10 cellular contexts compared by ENCODE assay signal in the genomic region with DNA sequence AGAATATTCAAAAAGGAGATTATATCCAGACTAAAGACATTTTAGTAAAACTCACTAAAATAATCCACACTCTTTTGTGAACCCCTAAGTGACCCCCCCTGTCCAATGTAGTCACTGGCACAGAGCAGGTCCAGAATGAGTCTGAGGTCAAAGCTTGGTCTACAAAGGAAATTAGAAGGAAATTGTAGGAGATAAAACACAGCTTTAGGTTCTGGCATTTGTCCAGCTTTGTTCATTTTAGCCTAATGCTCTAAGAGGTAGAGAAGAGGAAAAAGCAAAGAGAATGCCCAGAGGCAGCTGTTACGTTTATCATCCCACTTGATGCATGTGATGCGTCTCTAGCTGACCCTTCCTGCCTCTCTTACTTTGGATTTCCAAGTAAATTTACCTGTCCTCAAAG.
A peak's percentile ranks its signal among the peaks of the same experiment; 100 is the strongest.
DNase-seq lines count a peak whose midpoint lies in the region; ATAC-seq, FAIRE-seq and TF ChIP-seq lines count a peak whose summit lies in the region.
"Had no signal": no experiment of that assay in that cellular context is flagged by ENCODE, and none has a peak within 500 bp of the region (broad histone marks: within the 10 kb centered on the region; RNA-seq: fewer than 3 reads in every experiment).

No MANE protein-coding gene starts in this region.

- DNase-seq in ELR (ENCODE audit: low read depth), result peak; percentile 34
- peak; percentile 61 for DNase-seq in NCI-H2196 treated with DMSO at 0.1 percent for 48 hours (lab: John Stamatoyannopoulos, UW; ENCODE audit: unreplicated experiment)
- DNase-seq in chondrocyte (ENCODE audit: low spot score), result no peak
- DNase-seq in activated T-helper 2 cell treated with anti-CD3 and anti-CD28 coated beads, Interferon-gamma antibody, Interleukin-2, Interleukin-4, amounts not matched to agents 10 μg/mL and 5 μg/mL and 100 μg/mL, durations not matched to agents 14 hours and 24 hours and 36 hours (ENCODE audit: low spot score), result no peak
- DNase-seq in HTR-8/SVneo (ENCODE audit: insufficient read length, low spot score), result no peak
- no peak for DNase-seq in AG08395 (ENCODE audit: low spot score)
- DNase-seq: activated CD4-positive, alpha-beta T cell treated with anti-CD3 and anti-CD28 coated beads, Interleukin-2, amount 50 U/mL, for 48 hours had no signal

- intact Hi-C loops in activated T-helper 2 cell treated with anti-CD3 and anti-CD28 coated beads, Interferon-gamma antibody, Interleukin-2, Interleukin-4, amounts not matched to agents 10 μg/mL and 5 μg/mL and 100 μg/mL, durations not matched to agents 14 hours and 24 hours and 36 hours (cut with micrococcal nuclease), result loop anchor here (1.0 kb wide), 1 partner anchor 38 kb away; no protein-coding TSS in a partner anchor

- H3K4me3 Mint-ChIP-seq in chondrocyte (ENCODE audit: unreplicated experiment), result no peak overlapping the region
- no peak overlapping the region for H3K4me3 Mint-ChIP-seq in activated T-helper 2 cell treated with anti-CD3 and anti-CD28 coated beads, Interferon-gamma antibody, Interleukin-2, Interleukin-4, amounts not matched to agents 10 μg/mL and 5 μg/mL and 100 μg/mL, durations not matched to agents 14 hours and 24 hours and 36 hours (ENCODE audit: low read depth)
- H3K4me3 Mint-ChIP-seq in stimulated activated memory B cell treated with anti-CD40 and anti-IgM and Interleukin-4, amounts not matched to agents 10 μg/mL and 1 μg/mL and 100 μg/mL, for 72 hours, result no peak overlapping the region

- no peaks in the 10 kb centered on the region for H3K36me3 ChIP-seq in rectal smooth muscle tissue (ENCODE audit: control insufficient read depth, insufficient read depth, low read length)

- TF ChIP-seq CTCF in chondrocyte (IDR thresholded peaks at IDR 0.05), result no peak

- peak overlapping the region; percentile 96 for H3K27ac Mint-ChIP-seq in chondrocyte (ENCODE audit: unreplicated experiment)
- no peak overlapping the region for H3K27ac Mint-ChIP-seq in activated T-helper 2 cell treated with anti-CD3 and anti-CD28 coated beads, Interferon-gamma antibody, Interleukin-2, Interleukin-4, amounts not matched to agents 10 μg/mL and 5 μg/mL and 100 μg/mL, durations not matched to agents 14 hours and 24 hours and 36 hours
- H3K27ac Mint-ChIP-seq in stimulated activated memory B cell treated with anti-CD40 and anti-IgM and Interleukin-4, amounts not matched to agents 10 μg/mL and 1 μg/mL and 100 μg/mL, for 72 hours, result no peak overlapping the region

- no peak for FAIRE-seq in HTR-8/SVneo (lab: Jason Lieb, UNC)

- H3K9me3 Mint-ChIP-seq in chondrocyte (ENCODE audit: low read depth), result no peaks in the 10 kb centered on the region
- H3K9me3 Mint-ChIP-seq in activated T-helper 2 cell treated with anti-CD3 and anti-CD28 coated beads, Interferon-gamma antibody, Interleukin-2, Interleukin-4, amounts not matched to agents 10 μg/mL and 5 μg/mL and 100 μg/mL, durations not matched to agents 14 hours and 24 hours and 36 hours, result no peaks in the 10 kb centered on the region
- no peaks in the 10 kb centered on the region for H3K9me3 Mint-ChIP-seq in stimulated activated memory B cell treated with anti-CD40 and anti-IgM and Interleukin-4, amounts not matched to agents 10 μg/mL and 1 μg/mL and 100 μg/mL, for 72 hours

- no peaks in the 10 kb centered on the region for H3K27me3 ChIP-seq in rectal smooth muscle tissue (ENCODE audit: control insufficient read depth, insufficient read depth, low read length)

- no peaks in the 10 kb centered on the region for H3K27me3 Mint-ChIP-seq in chondrocyte (ENCODE audit: low read depth)
- peaks cover 10% of the 10 kb centered on the region for H3K27me3 Mint-ChIP-seq in activated T-helper 2 cell treated with anti-CD3 and anti-CD28 coated beads, Interferon-gamma antibody, Interleukin-2, Interleukin-4, amounts not matched to agents 10 μg/mL and 5 μg/mL and 100 μg/mL, durations not matched to agents 14 hours and 24 hours and 36 hours (ENCODE audit: low read depth)
- peaks cover 31% of the 10 kb centered on the region for H3K27me3 Mint-ChIP-seq in stimulated activated memory B cell treated with anti-CD40 and anti-IgM and Interleukin-4, amounts not matched to agents 10 μg/mL and 1 μg/mL and 100 μg/mL, for 72 hours

- no peaks in the 10 kb centered on the region for H3K36me3 Mint-ChIP-seq in chondrocyte (ENCODE audit: low read depth)
- H3K36me3 Mint-ChIP-seq in activated T-helper 2 cell treated with anti-CD3 and anti-CD28 coated beads, Interferon-gamma antibody, Interleukin-2, Interleukin-4, amounts not matched to agents 10 μg/mL and 5 μg/mL and 100 μg/mL, durations not matched to agents 14 hours and 24 hours and 36 hours (ENCODE audit: low read depth), result no peaks in the 10 kb centered on the region
- no peaks in the 10 kb centered on the region for H3K36me3 Mint-ChIP-seq in stimulated activated memory B cell treated with anti-CD40 and anti-IgM and Interleukin-4, amounts not matched to agents 10 μg/mL and 1 μg/mL and 100 μg/mL, for 72 hours

- no peak overlapping the region for H3K9ac ChIP-seq in rectal smooth muscle tissue (ENCODE audit: low read length)

- peak overlapping the region; percentile 70 for H3K27ac ChIP-seq in rectal smooth muscle tissue (ENCODE audit: low read depth, low read length)

- ATAC-seq in stimulated activated memory B cell treated with anti-CD40 and anti-IgM and Interleukin-4, amounts not matched to agents 10 μg/mL and 1 μg/mL and 100 μg/mL, for 72 hours, result no peak

- H3K4me1 ChIP-seq in rectal smooth muscle tissue (ENCODE audit: control insufficient read depth, insufficient read depth, low read length), result peaks cover 29% of the 10 kb centered on the region

- no peak overlapping the region for H3K4me3 ChIP-seq in rectal smooth muscle tissue (ENCODE audit: low read length)
- H3K4me3 ChIP-seq: lung had no signal

- peaks cover 27% of the 10 kb centered on the region for H3K4me1 Mint-ChIP-seq in chondrocyte (ENCODE audit: low read depth)
- no peaks in the 10 kb centered on the region for H3K4me1 Mint-ChIP-seq in activated T-helper 2 cell treated with anti-CD3 and anti-CD28 coated beads, Interferon-gamma antibody, Interleukin-2, Interleukin-4, amounts not matched to agents 10 μg/mL and 5 μg/mL and 100 μg/mL, durations not matched to agents 14 hours and 24 hours and 36 hours (ENCODE audit: low read depth)
- no peaks in the 10 kb centered on the region for H3K4me1 Mint-ChIP-seq in stimulated activated memory B cell treated with anti-CD40 and anti-IgM and Interleukin-4, amounts not matched to agents 10 μg/mL and 1 μg/mL and 100 μg/mL, for 72 hours

Comparison
In these comparisons a context has a peak if more than half of its experiments do, and no peak if none do; other contexts are left out.
1. DNase-seq: peak in ELR (single experiment) and NCI-H2196 treated with DMSO at 0.1 percent for 48 hours (single experiment); none in chondrocyte (single experiment), activated T-helper 2 cell treated with anti-CD3 and anti-CD28 coated beads, Interferon-gamma antibody, Interleukin-2, Interleukin-4, amounts not matched to agents 10 μg/mL and 5 μg/mL and 100 μg/mL, durations not matched to agents 14 hours and 24 hours and 36 hours (single experiment), HTR-8/SVneo (single experiment) and AG08395 (single experiment).